Comparison of ENCODE assay signal across 8 cellular contexts in the genomic region with DNA sequence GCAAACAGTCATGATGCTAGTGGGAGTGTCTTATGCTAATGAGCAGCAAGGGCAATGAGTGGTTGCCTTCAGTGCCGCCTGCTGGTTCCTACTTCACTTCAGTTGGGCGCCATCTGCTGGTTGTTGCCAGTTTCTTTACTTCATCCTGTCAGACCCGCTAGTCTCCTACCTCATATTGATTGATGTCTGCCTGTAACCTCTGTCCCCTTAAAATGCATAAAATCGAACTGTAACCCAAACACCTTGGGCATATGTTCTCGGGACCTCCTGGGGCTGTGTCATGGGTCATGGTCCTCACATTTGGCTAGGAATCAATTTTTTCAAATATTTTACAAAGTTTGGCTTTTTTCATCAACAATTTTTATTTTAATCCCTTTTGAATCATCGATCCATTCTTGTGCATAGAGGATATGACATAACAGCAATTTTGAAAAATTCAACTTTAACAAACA.
A peak's percentile ranks its signal among the peaks of the same experiment; 100 is the strongest.
DNase-seq lines count a peak whose midpoint lies in the region; ATAC-seq and TF ChIP-seq lines count a peak whose summit lies in the region.

No MANE protein-coding gene starts in this region.

- ATAC-seq in right cardiac atrium, result peak; percentile 60 to 76

- in situ Hi-C loops in SK-MEL-5 (cut with HindIII; ENCODE audit: low pct_unique_long_range_greater_than_20kb, low sequenced_read_pairs), result no loop called here

- no peak overlapping the region for H3K9ac ChIP-seq in Karpas-422 (ENCODE audit: low read length)

- H3K27ac ChIP-seq in Karpas-422 (ENCODE audit: low read length) (no peak overlapping the region), right cardiac atrium (ENCODE audit: low read length) (no peak overlapping the region)

- H3K27me3 ChIP-seq in Karpas-422 (ENCODE audit: low read length) (no peaks in the 10 kb centered on the region), right cardiac atrium (ENCODE audit: control insufficient read depth, insufficient read depth) (no peaks in the 10 kb centered on the region)

- H3K4me1 ChIP-seq in Karpas-422 (ENCODE audit: low read length) (peaks cover 38% of the 10 kb centered on the region), right cardiac atrium (ENCODE audit: control insufficient read depth, insufficient read depth, low read length) (no peaks in the 10 kb centered on the region)

- no peaks in the 10 kb centered on the region for H3K9me2 ChIP-seq in Karpas-422 (replicated peaks; ENCODE audit: insufficient read depth, low read length)

- no peak overlapping the region for H2AFZ ChIP-seq in Karpas-422 (ENCODE audit: low read length)

- H3K9me3 ChIP-seq in Karpas-422 (ENCODE audit: low read length) (no peaks in the 10 kb centered on the region), right cardiac atrium (ENCODE audit: control insufficient read depth, low read length) (no peaks in the 10 kb centered on the region)

- no peaks in the 10 kb centered on the region for H4K20me1 ChIP-seq in Karpas-422 (ENCODE audit: insufficient read depth, low read depth, low read length)

- intact Hi-C loops in right cardiac atrium (cut with DNase I), result no loop called here

- no peak overlapping the region for H3K4me3 ChIP-seq in Karpas-422 (ENCODE audit: low read length)
- no peak overlapping the region for H3K4me3 ChIP-seq in right cardiac atrium (ENCODE audit: low read length)

- 41% methylated on average over 6 of the region's 6 CpGs for WGBS in right cardiac atrium

- no peaks in the 10 kb centered on the region for H3K36me3 ChIP-seq in Karpas-422 (ENCODE audit: insufficient read depth, low read length)

- H3K4me2 ChIP-seq in Karpas-422 (ENCODE audit: low read depth, low read length, poor library complexity, severe bottlenecking), result no peak overlapping the region

- peak; percentile 95 for DNase-seq in H4 (ENCODE audit: low spot score)
- peak; percentile 97 for DNase-seq in Karpas-422
- DNase-seq in SK-MEL-5 (ENCODE audit: low read depth, low spot score), result peak; percentile 98
- DNase-seq in activated naive CD4-positive, alpha-beta T cell treated with Interleukin-2 at 50 U/mL for 16 hours, result peak; percentile 87
- peak; percentile 76 to 87 (median 77) for DNase-seq in right cardiac atrium
- DNase-seq in stimulated activated CD4-positive, alpha-beta T cell treated with anti-CD3 and anti-CD28 coated beads, Interleukin-12 subunit alpha, Interleukin-12 subunit beta, amount 100 ng/mL, for 4 hours, result peak; percentile 83
- DNase-seq in NCI-H128 (lab: John Stamatoyannopoulos, UW; ENCODE audit: unreplicated experiment), result no peak

- TF ChIP-seq CTCF in GM12872 (IDR thresholded peaks at IDR 0.05; ENCODE audit: insufficient read depth, low read depth, low read length), result peak; percentile 94

- H3K79me2 ChIP-seq in Karpas-422 (ENCODE audit: low read length), result no peaks in the 10 kb centered on the region
